In the genomic region with DNA sequence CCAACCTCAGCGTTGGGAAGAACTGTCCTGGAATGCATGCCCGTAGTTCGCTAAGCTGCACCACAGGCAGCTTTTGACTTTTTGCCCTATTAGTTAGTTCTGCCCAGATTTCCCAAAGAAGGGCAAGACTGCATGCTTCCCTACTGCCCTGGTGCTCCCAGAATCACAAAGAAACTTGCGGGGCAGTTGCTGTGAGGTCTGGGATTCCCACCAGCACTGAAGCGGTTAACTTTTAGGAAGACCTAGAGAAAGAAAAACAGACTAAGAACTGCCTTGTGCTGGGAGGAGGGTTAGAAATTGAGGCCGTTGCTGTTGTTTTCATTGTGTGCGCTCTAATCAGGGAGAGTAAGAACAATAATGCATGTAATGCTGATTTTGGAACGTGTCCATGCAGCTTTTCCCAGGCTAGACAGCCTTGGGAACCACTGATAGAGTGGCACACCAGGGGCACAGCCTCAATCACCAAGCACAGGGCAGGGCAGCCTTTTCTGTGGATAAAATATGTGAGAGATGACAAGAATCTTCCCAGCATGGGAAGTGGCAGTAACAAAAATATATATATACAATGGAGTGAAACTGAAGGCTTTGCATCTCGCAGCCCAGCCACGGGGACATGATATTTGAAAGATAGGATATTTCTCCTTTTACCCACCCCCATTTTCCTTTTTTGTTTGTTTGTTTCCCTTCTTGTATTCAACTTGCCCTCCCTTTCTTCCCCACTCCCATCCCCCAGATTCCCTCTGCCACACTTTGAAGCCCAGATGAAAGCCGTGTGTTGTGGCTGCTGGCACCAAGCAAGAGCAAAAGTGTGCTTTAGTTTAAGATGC, we compare ENCODE assay signal across 1 cellular context.
TF ChIP-seq lines count a peak whose summit lies in the region.

No MANE protein-coding gene starts in this region.

TF ChIP-seq in GM23338, 12 proteins besides CTCF, POLR2A, EP300 and RAD21 (continued from another document):
- TF ChIP-seq ZNF462 (CRISPR knock-in tag; IDR thresholded peaks at IDR 0.05) (no peak), ZNF114 (CRISPR knock-in tag; IDR thresholded peaks at IDR 0.05) (no peak), REST (IDR thresholded peaks at IDR 0.05; ENCODE audit: unreplicated experiment) (no peak), POLR2AphosphoS5 (IDR thresholded peaks at IDR 0.05; ENCODE audit: low read depth) (no peak)
